Comparison of ENCODE assay signal across 10 cellular contexts in genomic region chr12:94674835-94675234, GRCh38. TPM values are rescaled to one million over a fixed set of nuclear protein-coding genes. Genes with fewer than 3 reads are reported as not detected.
DNase-seq lines count a peak whose midpoint lies in the region; ATAC-seq and TF ChIP-seq lines count a peak whose summit lies in the region.
"Had no signal": no experiment of that assay in that cellular context is flagged by ENCODE, and none has a peak within 500 bp of the region (broad histone marks: within the 10 kb centered on the region; RNA-seq: fewer than 3 reads in every experiment).

No MANE protein-coding gene starts in this region.

- H3K27me3 ChIP-seq in gastroesophageal sphincter (no peaks in the 10 kb centered on the region), aorta (ENCODE audit: control insufficient read depth in 1 of 2, insufficient read depth in 2 of 2, low read length in 1 of 2) (no peaks in the 10 kb centered on the region)

- DNase-seq in Right ventricle myocardium inferior (ENCODE audit: missing footprints) (no peak), cardiac septum (ENCODE audit: low spot score) (no peak), naive B cell (no peak), aorta (peak in 1 of 2 donors; percentile 78), NCI-H187 (lab: John Stamatoyannopoulos, UW) (no peak)
- no peak for DNase-seq in activated CD8-positive, alpha-beta memory T cell treated with anti-CD3 and anti-CD28 coated beads for 24 hours
- DNase-seq in activated CD8-positive, alpha-beta T cell treated with anti-CD3 and anti-CD28 coated beads, Interleukin-2, amount 10 ng/mL, durations not matched to agents 7 days and 5 days, result no peak
- DNase-seq: activated CD4-positive, alpha-beta T cell treated with anti-CD3 and anti-CD28 coated beads, Interleukin-2, amount 10 ng/mL, durations not matched to agents 24 days and 14 days; H9 had no signal

- H3K27me3 Mint-ChIP-seq in naive B cell, result peaks cover 0 to 4% (median 0%) of the 10 kb centered on the region in 3 donors
- H3K27me3 Mint-ChIP-seq in activated CD8-positive, alpha-beta T cell treated with anti-CD3 and anti-CD28 coated beads, Interleukin-2, amount 10 ng/mL, durations not matched to agents 7 days and 5 days (ENCODE audit: low read depth), result peaks cover 26% of the 10 kb centered on the region

- H3K9me3 Mint-ChIP-seq in naive B cell, result no peaks in the 10 kb centered on the region
- H3K9me3 Mint-ChIP-seq in activated CD8-positive, alpha-beta T cell treated with anti-CD3 and anti-CD28 coated beads, Interleukin-2, amount 10 ng/mL, durations not matched to agents 7 days and 5 days (ENCODE audit: insufficient read depth), result no peaks in the 10 kb centered on the region
- H3K9me3 Mint-ChIP-seq: activated CD4-positive, alpha-beta T cell treated with anti-CD3 and anti-CD28 coated beads, Interleukin-2, amount 10 ng/mL, durations not matched to agents 24 days and 14 days; H9 had no signal

- no peak for TF ChIP-seq CTCF in gastroesophageal sphincter (IDR thresholded peaks at IDR 0.05)

- H3K27ac ChIP-seq in gastroesophageal sphincter, result peak overlapping the region in 1 of 4 donors; percentile 17
- no peak overlapping the region for H3K27ac ChIP-seq in aorta (ENCODE audit: low read depth in 1 of 2, low read length in 2 of 2)

- H3K9me3 ChIP-seq in gastroesophageal sphincter (no peaks in the 10 kb centered on the region), aorta (ENCODE audit: control insufficient read depth, low read length) (no peaks in the 10 kb centered on the region)

- TF ChIP-seq EP300 in gastroesophageal sphincter (IDR thresholded peaks at IDR 0.05), result no peak

- H3K4me1 Mint-ChIP-seq in naive B cell, result peaks cover 26 to 43% (median 32%) of the 10 kb centered on the region in 3 donors
- peaks cover 24% of the 10 kb centered on the region for H3K4me1 Mint-ChIP-seq in activated CD8-positive, alpha-beta T cell treated with anti-CD3 and anti-CD28 coated beads, Interleukin-2, amount 10 ng/mL, durations not matched to agents 7 days and 5 days (ENCODE audit: low read depth)

- intact Hi-C loops in Right ventricle myocardium inferior (cut with DNase I) (no loop called here), cardiac septum (cut with DNase I) (no loop called here), aorta (cut with DNase I) (no loop called here)

- H3K36me3 ChIP-seq in gastroesophageal sphincter (no peaks in the 10 kb centered on the region), aorta (ENCODE audit: control insufficient read depth in 1 of 2, insufficient read depth in 2 of 2, low read length in 1 of 2) (no peaks in the 10 kb centered on the region)

- peak overlapping the region in 7 of 8 donors; percentile 18 to 83 (median 68) for H3K4me3 Mint-ChIP-seq in naive B cell
- H3K4me3 Mint-ChIP-seq in activated CD8-positive, alpha-beta T cell treated with anti-CD3 and anti-CD28 coated beads, Interleukin-2, amount 10 ng/mL, durations not matched to agents 7 days and 5 days, result no peak overlapping the region
- H3K4me3 Mint-ChIP-seq: activated CD4-positive, alpha-beta T cell treated with anti-CD3 and anti-CD28 coated beads, Interleukin-2, amount 10 ng/mL, durations not matched to agents 24 days and 14 days; H9 had no signal

- 36 to 46% methylated on average over 5 to 6 of the region's 6 CpGs for WGBS in gastroesophageal sphincter (ENCODE audit: low coverage in 1 of 2), 2 donors
- WGBS in aorta, 2 donors, result 29 to 30% methylated on average over 6 of the region's 6 CpGs

- ATAC-seq in Right ventricle myocardium inferior (peak; percentile 76), gastroesophageal sphincter (peak; percentile 67), naive B cell (ENCODE audit: low read depth in 2 of 2) (no peak), aorta (ENCODE audit: low FRiP score) (peak; percentile 74)
- no peak for ATAC-seq in activated CD8-positive, alpha-beta T cell treated with anti-CD3 and anti-CD28 coated beads, Interleukin-2, amount 10 ng/mL, durations not matched to agents 7 days and 5 days

- H3K36me3 Mint-ChIP-seq in naive B cell, result no peaks in the 10 kb centered on the region
- peaks cover 2% of the 10 kb centered on the region for H3K36me3 Mint-ChIP-seq in activated CD8-positive, alpha-beta T cell treated with anti-CD3 and anti-CD28 coated beads, Interleukin-2, amount 10 ng/mL, durations not matched to agents 7 days and 5 days (ENCODE audit: low read depth)

- H3K4me3 ChIP-seq in gastroesophageal sphincter (no peak overlapping the region), aorta (ENCODE audit: low read length in 2 of 2) (no peak overlapping the region)

- no peak for TF ChIP-seq POLR2A in gastroesophageal sphincter (IDR thresholded peaks at IDR 0.05)

- CTCF ChIA-PET in activated CD8-positive, alpha-beta T cell treated with anti-CD3 and anti-CD28 coated beads, Interleukin-2, amount 10 ng/mL, durations not matched to agents 7 days and 5 days (lab: Charles Lee), result no interaction called here

- H3K4me1 ChIP-seq in gastroesophageal sphincter (peaks cover 0 to 45% (median 0%) of the 10 kb centered on the region in 3 donors), aorta (ENCODE audit: control insufficient read depth in 1 of 2, insufficient read depth in 2 of 2, low read length in 2 of 2) (no peaks in the 10 kb centered on the region)

- POLR2A ChIA-PET in activated CD8-positive, alpha-beta T cell treated with anti-CD3 and anti-CD28 coated beads, Interleukin-2, amount 10 ng/mL, durations not matched to agents 7 days and 5 days (lab: Charles Lee), result no interaction called here

- peak overlapping the region; percentile 16 to 93 (median 85) for H3K27ac Mint-ChIP-seq in naive B cell
- H3K27ac Mint-ChIP-seq in activated CD8-positive, alpha-beta T cell treated with anti-CD3 and anti-CD28 coated beads, Interleukin-2, amount 10 ng/mL, durations not matched to agents 7 days and 5 days, result no peak overlapping the region
- H3K27ac Mint-ChIP-seq: activated CD4-positive, alpha-beta T cell treated with anti-CD3 and anti-CD28 coated beads, Interleukin-2, amount 10 ng/mL, durations not matched to agents 24 days and 14 days had no signal

RNA-seq across cellular contexts. Expression of gene TMCC3, which starts 24.5 kb away (rescaled TPM):
- total RNA-seq in Right ventricle myocardium inferior (1.5 TPM), cardiac septum (2.3 TPM), gastroesophageal sphincter (10 to 100 TPM in 3 of 4 donors, 1 to 10 TPM in 1; 9.2 to 24.7 (median 20.2) TPM), aorta (10 to 100 TPM; 15.5 to 16.8 TPM)
- polyA plus RNA-seq in naive B cell (ENCODE audit: low read depth in 6 of 6) (10 to 100 TPM in 4 of 6 donors, 1 to 10 TPM in 2; 8.4 to 21.7 (median 13.5) TPM), aorta (1 to 10 TPM in 1 of 2 donors, under 1 TPM in 1; 0.74 to 9.5 TPM)
- total RNA-seq in activated CD8-positive, alpha-beta T cell treated with anti-CD3 and anti-CD28 coated beads, Interleukin-2, amount 10 ng/mL, durations not matched to agents 7 days and 5 days, result under 1 TPM; 0.18 to 0.60 TPM
- total RNA-seq: activated CD4-positive, alpha-beta T cell treated with anti-CD3 and anti-CD28 coated beads, Interleukin-2, amount 10 ng/mL, durations not matched to agents 24 days and 14 days had no signal

Comparison
In these comparisons a context has a peak if more than half of its experiments do, and no peak if none do; other contexts are left out.
1. ATAC-seq: peak in Right ventricle myocardium inferior (single experiment), gastroesophageal sphincter (single experiment) and aorta (single experiment); none in naive B cell (0 of 2) and activated CD8-positive, alpha-beta T cell treated with anti-CD3 and anti-CD28 coated beads, Interleukin-2, amount 10 ng/mL, durations not matched to agents 7 days and 5 days (single experiment).